In the genomic region with DNA sequence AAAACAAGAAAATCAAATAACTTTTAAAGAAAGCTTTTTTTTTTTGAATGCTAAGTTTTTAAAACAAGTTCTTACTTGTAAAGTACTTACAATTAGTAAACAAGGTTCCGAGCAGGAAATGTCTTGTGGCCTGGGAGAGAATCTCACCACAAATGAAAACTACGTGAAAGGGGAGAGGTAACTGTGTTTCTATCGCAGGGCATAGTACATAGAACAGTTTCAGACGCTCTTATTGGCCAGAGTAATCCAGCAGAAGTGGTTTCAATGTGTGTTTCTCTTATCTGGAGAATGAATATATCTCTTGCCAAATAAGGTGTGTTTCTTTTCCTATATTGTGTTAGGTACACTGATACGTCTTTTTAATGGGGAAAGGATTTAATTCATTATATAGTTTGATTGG, we compare ENCODE assay signal across 8 cellular contexts. TPM values are rescaled to one million over a fixed set of nuclear protein-coding genes. Genes with fewer than 3 reads are reported as not detected.
DNase-seq lines count a peak whose midpoint lies in the region; ATAC-seq and TF ChIP-seq lines count a peak whose summit lies in the region.

TSS of gene PLAC8 (minus strand) at position 154 of the 400 bp plus-strand sequence. CDS start 6,808 bp downstream, outside the sequence.

- no peaks in the 10 kb centered on the region for H3K36me3 ChIP-seq in suprapubic skin

- H3K27ac Mint-ChIP-seq in activated naive CD4-positive, alpha-beta T cell treated with anti-CD3 and anti-CD28 coated beads, Interleukin-2, amount 50 U/mL, for 72 hours: peak within 1 kb of the TSS; percentile 93 to 95
- H3K27ac Mint-ChIP-seq in natural killer cell treated with Interleukin-12 subunit alpha and Interleukin-12 subunit beta and Interleukin-15 and Interleukin-18, amount 100 ng/mL, for 72 hours: peak within 1 kb of the TSS; percentile 95 to 96
- H3K27ac Mint-ChIP-seq in glutamatergic neuron (ENCODE audit: unreplicated experiment): no peak within 1 kb of the TSS

- TF ChIP-seq CTCF in HFF-Myc (IDR thresholded peaks at IDR 0.05; ENCODE audit: low read depth, low read length, missing control alignments) (no peak), NB4 (IDR thresholded peaks at IDR 0.05; ENCODE audit: low read depth, low read length) (no peak), glutamatergic neuron (IDR thresholded peaks at IDR 0.05; ENCODE audit: partially characterized antibody, unreplicated experiment) (no peak), suprapubic skin (IDR thresholded peaks at IDR 0.05) (no peak)

- no peak for DNase-seq in HFF-Myc (ENCODE audit: extremely low read depth, low read depth)
- peak; percentile 89 for DNase-seq in NB4 (ENCODE audit: low read depth)
- peak in 1 of 2 donors; percentile 19 for DNase-seq in activated naive CD4-positive, alpha-beta T cell treated with anti-CD3 and anti-CD28 coated beads, Interleukin-2, amount 50 U/mL, for 72 hours (ENCODE audit: low spot score in 2 of 2)
- DNase-seq in natural killer cell treated with Interleukin-12 subunit alpha and Interleukin-12 subunit beta and Interleukin-15 and Interleukin-18, amount 100 ng/mL, for 72 hours (ENCODE audit: low spot score): peak; percentile 63
- no peak for DNase-seq in SW480 (ENCODE audit: low spot score)
- no peak for DNase-seq in glutamatergic neuron
- DNase-seq in suprapubic skin (ENCODE audit: low spot score in 2 of 2): no peak

- H3K4me1 ChIP-seq in suprapubic skin: peaks cover 5% of the 10 kb centered on the region

- H3K27me3 Mint-ChIP-seq in natural killer cell treated with Interleukin-12 subunit alpha and Interleukin-12 subunit beta and Interleukin-15 and Interleukin-18, amount 100 ng/mL, for 72 hours: no peaks in the 10 kb centered on the region
- H3K27me3 Mint-ChIP-seq in glutamatergic neuron (ENCODE audit: unreplicated experiment): no peaks in the 10 kb centered on the region

- H3K9me3 ChIP-seq in suprapubic skin: no peaks in the 10 kb centered on the region

- ATAC-seq in GM18517 (IDR thresholded peaks at IDR 0.05; ENCODE audit: unreplicated experiment): peak; percentile 45
- peak; percentile 34 to 61 for ATAC-seq in activated naive CD4-positive, alpha-beta T cell treated with anti-CD3 and anti-CD28 coated beads, Interleukin-2, amount 50 U/mL, for 72 hours
- peak in 1 of 2 donors; percentile 57 for ATAC-seq in natural killer cell treated with Interleukin-12 subunit alpha and Interleukin-12 subunit beta and Interleukin-15 and Interleukin-18, amount 100 ng/mL, for 72 hours

- no peak within 1 kb of the TSS for H3K27ac ChIP-seq in suprapubic skin

- peak within 1 kb of the TSS; percentile 10; the same call in 1 of the 2 replicates for H3K4me3 ChIP-seq in HFF-Myc (replicated peaks; ENCODE audit: low read depth, low read length)
- H3K4me3 ChIP-seq in NB4 (ENCODE audit: low read depth, low read length): peak within 1 kb of the TSS; percentile 66
- no peak within 1 kb of the TSS for H3K4me3 ChIP-seq in suprapubic skin

- 35% methylated on average over 5 of the region's 5 CpGs for WGBS in suprapubic skin

- TF ChIP-seq EP300 in suprapubic skin (IDR thresholded peaks at IDR 0.05): no peak

- peak within 1 kb of the TSS; percentile 86 for H3K4me3 Mint-ChIP-seq in natural killer cell treated with Interleukin-12 subunit alpha and Interleukin-12 subunit beta and Interleukin-15 and Interleukin-18, amount 100 ng/mL, for 72 hours
- H3K4me3 Mint-ChIP-seq in glutamatergic neuron (ENCODE audit: unreplicated experiment): no peak within 1 kb of the TSS

- peaks cover 38 to 51% of the 10 kb centered on the region in 2 donors for H3K4me1 Mint-ChIP-seq in natural killer cell treated with Interleukin-12 subunit alpha and Interleukin-12 subunit beta and Interleukin-15 and Interleukin-18, amount 100 ng/mL, for 72 hours (ENCODE audit: low read depth in 2 of 2)
- H3K4me1 Mint-ChIP-seq in glutamatergic neuron (ENCODE audit: low read depth, unreplicated experiment): peaks cover 14% of the 10 kb centered on the region

- H3K36me3 Mint-ChIP-seq in activated naive CD4-positive, alpha-beta T cell treated with anti-CD3 and anti-CD28 coated beads, Interleukin-2, amount 50 U/mL, for 72 hours: peaks cover 8 to 37% of the 10 kb centered on the region in 2 donors
- H3K36me3 Mint-ChIP-seq in natural killer cell treated with Interleukin-12 subunit alpha and Interleukin-12 subunit beta and Interleukin-15 and Interleukin-18, amount 100 ng/mL, for 72 hours: no peaks in the 10 kb centered on the region
- no peaks in the 10 kb centered on the region for H3K36me3 Mint-ChIP-seq in glutamatergic neuron (ENCODE audit: unreplicated experiment)

- TF ChIP-seq POLR2A in NB4 (IDR thresholded peaks at IDR 0.05; ENCODE audit: extremely low read depth, insufficient read length) (peak; percentile 77), suprapubic skin (IDR thresholded peaks at IDR 0.05) (no peak)

- H3K27me3 ChIP-seq in suprapubic skin: no peaks in the 10 kb centered on the region

- no peaks in the 10 kb centered on the region for H3K9me3 Mint-ChIP-seq in activated naive CD4-positive, alpha-beta T cell treated with anti-CD3 and anti-CD28 coated beads, Interleukin-2, amount 50 U/mL, for 72 hours
- H3K9me3 Mint-ChIP-seq in natural killer cell treated with Interleukin-12 subunit alpha and Interleukin-12 subunit beta and Interleukin-15 and Interleukin-18, amount 100 ng/mL, for 72 hours: no peaks in the 10 kb centered on the region
- peaks cover 6% of the 10 kb centered on the region for H3K9me3 Mint-ChIP-seq in glutamatergic neuron (ENCODE audit: unreplicated experiment)

RNA-seq across cellular contexts. Expression of gene PLAC8, which starts in this region (rescaled TPM):
- 100 to 1,000 TPM in 1 of 2 donors, 10 to 100 TPM in 1; 23.3 to 169 TPM for total RNA-seq in activated naive CD4-positive, alpha-beta T cell treated with anti-CD3 and anti-CD28 coated beads, Interleukin-2, amount 50 U/mL, for 72 hours
- 10 to 100 TPM; 10.0 to 37.4 TPM for total RNA-seq in natural killer cell treated with Interleukin-12 subunit alpha and Interleukin-12 subunit beta and Interleukin-15 and Interleukin-18, amount 100 ng/mL, for 72 hours
- total RNA-seq in glutamatergic neuron (ENCODE audit: unreplicated experiment) (1.0 TPM), suprapubic skin (1 to 10 TPM in 2 of 4 donors, not detected in 2; 1.3 TPM)

Comparison
In these comparisons a context has a peak if more than half of its experiments do, and no peak if none do; other contexts are left out.
1. DNase-seq: peak in NB4 (single experiment) and natural killer cell treated with Interleukin-12 subunit alpha and Interleukin-12 subunit beta and Interleukin-15 and Interleukin-18, amount 100 ng/mL, for 72 hours (single experiment); none in HFF-Myc (single experiment), SW480 (single experiment), glutamatergic neuron (single experiment) and suprapubic skin (0 of 2).